Comparison of ENCODE assay signal across 8 cellular contexts in the genomic region with DNA sequence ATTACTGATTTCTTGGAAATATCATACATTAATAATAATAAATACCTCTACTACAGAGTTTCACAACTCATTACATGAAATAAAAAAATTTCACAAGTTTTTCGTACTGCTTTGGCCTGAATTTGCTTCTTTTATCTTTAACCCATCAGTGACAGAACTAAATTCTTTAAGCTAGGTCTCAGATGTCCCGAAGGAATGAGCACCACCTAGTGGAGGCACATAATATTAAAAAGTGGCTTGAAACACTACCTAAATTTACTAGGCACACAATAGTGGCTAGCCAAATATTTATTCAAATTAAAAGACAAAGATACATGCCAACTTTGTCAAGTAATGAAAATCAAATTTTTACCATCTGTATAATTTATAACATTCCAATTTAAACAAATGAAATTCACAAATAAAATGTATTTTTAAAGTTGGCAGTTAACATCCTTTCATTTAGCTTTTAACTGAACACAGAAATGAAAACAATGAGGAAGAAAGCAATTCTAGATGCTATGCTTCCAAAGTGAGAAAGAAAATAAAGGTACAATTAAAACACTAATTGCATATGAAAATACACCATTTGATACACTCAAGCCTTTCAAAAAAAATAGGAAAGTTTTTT.
DNase-seq lines count a peak whose midpoint lies in the region; ATAC-seq and TF ChIP-seq lines count a peak whose summit lies in the region.

No MANE protein-coding gene starts in this region.

- peak; percentile 61 for ATAC-seq in HG02938 (IDR thresholded peaks at IDR 0.05; ENCODE audit: unreplicated experiment)

- H3K4me3 ChIP-seq in NT2/D1 (ENCODE audit: insufficient read length, low read depth) (no peak overlapping the region), astrocyte of the spinal cord (ENCODE audit: low read depth, low read length) (no peak overlapping the region), spleen (no peak overlapping the region)

- intact Hi-C loops in spleen (cut with DNase I; ENCODE audit: low total_unique reads), result loop anchor here (5.0 to 10.0 kb wide), 2 partner anchors 437 to 735 kb away; no protein-coding TSS in a partner anchor

- H3K36me3 ChIP-seq in NT2/D1 (ENCODE audit: insufficient read depth, insufficient read length, low read length), result no peaks in the 10 kb centered on the region
- H3K36me3 ChIP-seq in spleen, result no peaks in the 10 kb centered on the region

- TF ChIP-seq POLR2A in spleen (IDR thresholded peaks at IDR 0.05), result no peak

- TF ChIP-seq CTCF in astrocyte of the spinal cord (IDR thresholded peaks at IDR 0.05; ENCODE audit: low read depth, low read length) (peak; percentile 60), spleen (IDR thresholded peaks at IDR 0.05 in 8 of 11, conservative IDR thresholded peaks at IDR 0.05 in 3 of 11) (peak in 8 of 11 experiments; percentile 25 to 76 (median 67))

- DNase-seq in AG08395 (ENCODE audit: low spot score) (peak; percentile 62), GM03348 (ENCODE audit: low spot score) (peak; percentile 50), NT2/D1 (ENCODE audit: low read depth, low spot score) (peak; percentile 40), astrocyte of the spinal cord (ENCODE audit: low read depth, low spot score) (peak; percentile 75), iPS DF 4.7 (ENCODE audit: extremely low read depth, low spot score) (peak; percentile 44), spleen (no peak)
- DNase-seq in activated CD8-positive, alpha-beta memory T cell treated with anti-CD3 and anti-CD28 coated beads for 24 hours, result no peak

- no peaks in the 10 kb centered on the region for H3K9me3 ChIP-seq in NT2/D1 (ENCODE audit: insufficient read depth, low read length)
- H3K9me3 ChIP-seq in spleen, result no peaks in the 10 kb centered on the region

- H3K27ac ChIP-seq in spleen, result no peak overlapping the region

- H3K9ac ChIP-seq in NT2/D1 (ENCODE audit: insufficient read length, low read depth), result no peak overlapping the region

- in situ Hi-C loops in astrocyte of the spinal cord (cut with HindIII; ENCODE audit: low sequenced_read_pairs), result no loop called here

- 0 to 8% (median 1%) methylated on average over 2 of the region's 2 CpGs for WGBS in spleen, 5 donors

- H3K4me1 ChIP-seq in NT2/D1 (ENCODE audit: insufficient read depth, insufficient read length), result no peaks in the 10 kb centered on the region
- peaks cover 4 to 23% (median 17%) of the 10 kb centered on the region in 6 donors for H3K4me1 ChIP-seq in spleen

- no peaks in the 10 kb centered on the region for H3K27me3 ChIP-seq in NT2/D1 (ENCODE audit: insufficient read depth, insufficient read length)
- no peaks in the 10 kb centered on the region for H3K27me3 ChIP-seq in spleen (replicated peaks in 1 of 7)

Comparison
In these comparisons a context has a peak if more than half of its experiments do, and no peak if none do; other contexts are left out.
1. DNase-seq: peak in AG08395 (single experiment), GM03348 (single experiment), NT2/D1 (single experiment), astrocyte of the spinal cord (single experiment) and iPS DF 4.7 (single experiment); none in spleen (single experiment) and activated CD8-positive, alpha-beta memory T cell treated with anti-CD3 and anti-CD28 coated beads for 24 hours (single experiment).